Comparison of ENCODE assay signal across 8 cellular contexts in the genomic region with DNA sequence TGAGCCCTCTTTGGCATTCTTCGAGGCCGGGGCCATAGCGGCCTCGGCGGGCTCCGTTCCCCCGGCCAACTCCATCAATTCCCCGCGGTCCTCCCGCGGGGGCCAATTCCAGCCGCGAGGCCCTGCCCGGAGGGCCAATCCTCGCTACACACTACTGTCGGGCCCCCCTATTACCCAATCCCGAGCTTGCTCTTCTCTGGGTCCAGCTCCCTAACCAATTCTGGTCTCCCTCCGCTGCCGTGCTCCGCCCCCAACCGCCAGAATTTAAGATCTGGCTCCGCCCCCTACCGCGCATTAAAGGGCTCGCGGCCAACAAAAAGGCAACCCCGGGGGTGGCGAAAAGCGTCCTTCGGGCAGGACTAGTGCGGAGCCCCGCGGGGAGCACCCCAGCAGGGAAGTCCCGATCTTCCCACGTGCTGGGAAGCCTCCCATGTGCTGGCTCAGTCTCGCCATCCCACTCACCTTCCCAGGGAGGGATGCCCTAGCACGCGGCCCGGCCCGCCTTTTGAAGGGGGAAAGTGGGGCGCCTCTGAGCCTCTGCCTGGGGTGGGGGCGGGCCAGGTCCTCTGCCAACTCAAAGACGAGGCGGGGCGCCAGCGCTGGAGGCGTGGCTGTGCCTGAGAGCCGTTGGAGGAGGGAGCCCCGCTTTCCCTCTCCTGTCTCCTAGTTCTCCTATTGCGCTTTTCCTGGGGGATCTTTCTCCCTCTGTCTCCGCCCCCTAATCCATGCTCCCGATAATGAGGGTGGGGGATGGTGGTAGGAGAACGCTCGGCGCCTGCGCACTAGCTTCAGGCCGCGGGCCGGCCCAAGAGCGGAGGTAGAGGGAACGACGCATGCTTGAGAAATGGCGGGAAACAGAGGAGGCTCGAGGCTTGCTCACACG. TPM values are rescaled to one million over a fixed set of nuclear protein-coding genes. Genes with fewer than 3 reads are reported as not detected.
DNase-seq lines count a peak whose midpoint lies in the region; ATAC-seq, FAIRE-seq and TF ChIP-seq lines count a peak whose summit lies in the region.

No MANE protein-coding gene starts in this region.

- H3K9me3 ChIP-seq in kidney (ENCODE audit: control insufficient read depth in 1 of 2, low read length in 2 of 2): no peaks in the 10 kb centered on the region

- ATAC-seq in GM18508 (IDR thresholded peaks at IDR 0.05; ENCODE audit: insufficient read depth, unreplicated experiment) (peak; percentile 75), HG02938 (IDR thresholded peaks at IDR 0.05; ENCODE audit: unreplicated experiment) (peak; percentile 92)

- no peak for TF ChIP-seq CTCF in kidney (IDR thresholded peaks at IDR 0.05; ENCODE audit: borderline replicate concordance, extremely low read depth, insufficient read depth)

- DNase-seq in NCI-H2107 treated with DMSO at 0.1 percent for 48 hours (lab: John Stamatoyannopoulos, UW; ENCODE audit: unreplicated experiment) (peak; percentile 24), cerebellar nuclear complex (lab: John Stamatoyannopoulos, UW) (peak; percentile 31 to 78), kidney (peak; percentile 94), NCI-H1694 (lab: John Stamatoyannopoulos, UW) (no peak)
- peak; percentile 94 for DNase-seq in activated CD4-positive, CD25-positive, alpha-beta regulatory T cell treated with anti-CD3 and anti-CD28 coated beads, Interleukin-2, amount 50 U/mL, for 72 hours
- DNase-seq in stimulated activated CD4-positive, alpha-beta T cell treated with anti-CD3 and anti-CD28 coated beads, Interleukin-12 subunit alpha, Interleukin-12 subunit beta, amount 100 ng/mL, for 4 hours: peak; percentile 93

- H3K4me1 ChIP-seq in kidney (ENCODE audit: control insufficient read depth in 1 of 2, insufficient read depth in 1 of 2, low read depth in 1 of 2, low read length in 2 of 2): peaks cover 8 to 14% of the 10 kb centered on the region in 2 donors

- H3K36me3 ChIP-seq in kidney (ENCODE audit: control insufficient read depth in 1 of 2, insufficient read depth in 2 of 2, low read length in 2 of 2): no peaks in the 10 kb centered on the region

- peak overlapping the region; percentile 70 to 75 for H3K4me3 ChIP-seq in kidney (ENCODE audit: low read length in 2 of 2)

- peak overlapping the region; percentile 67 to 81 for H3K27ac ChIP-seq in kidney (ENCODE audit: low read depth in 2 of 2, low read length in 2 of 2)

- H3K9ac ChIP-seq in kidney (ENCODE audit: low read length in 2 of 2): peak overlapping the region in 1 of 2 donors; percentile 76

- peak; percentile 32 for FAIRE-seq in kidney (lab: Jason Lieb, UNC)

- intact Hi-C loops in kidney (cut with DNase I): no loop called here

RNA-seq across cellular contexts. Expression of a gene that starts 3.5 kb away (rescaled TPM):
- total RNA-seq in kidney: 8.9 TPM
- 9.9 TPM for polyA plus RNA-seq in kidney (ENCODE audit: insufficient read depth, low read depth, low replicate concordance)

RNA-seq across cellular contexts. Expression of a gene that starts 19.0 kb away (rescaled TPM):
- total RNA-seq in kidney: not detected
- not detected for polyA plus RNA-seq in kidney (ENCODE audit: insufficient read depth, low read depth, low replicate concordance)

RNA-seq across cellular contexts. Expression of a gene that starts 33.6 kb away (rescaled TPM):
- total RNA-seq in kidney: 2.2 TPM
- polyA plus RNA-seq in kidney (ENCODE audit: insufficient read depth, low read depth, low replicate concordance): 4.9 TPM
